12 cellular contexts compared by ENCODE assay signal in the genomic region with DNA sequence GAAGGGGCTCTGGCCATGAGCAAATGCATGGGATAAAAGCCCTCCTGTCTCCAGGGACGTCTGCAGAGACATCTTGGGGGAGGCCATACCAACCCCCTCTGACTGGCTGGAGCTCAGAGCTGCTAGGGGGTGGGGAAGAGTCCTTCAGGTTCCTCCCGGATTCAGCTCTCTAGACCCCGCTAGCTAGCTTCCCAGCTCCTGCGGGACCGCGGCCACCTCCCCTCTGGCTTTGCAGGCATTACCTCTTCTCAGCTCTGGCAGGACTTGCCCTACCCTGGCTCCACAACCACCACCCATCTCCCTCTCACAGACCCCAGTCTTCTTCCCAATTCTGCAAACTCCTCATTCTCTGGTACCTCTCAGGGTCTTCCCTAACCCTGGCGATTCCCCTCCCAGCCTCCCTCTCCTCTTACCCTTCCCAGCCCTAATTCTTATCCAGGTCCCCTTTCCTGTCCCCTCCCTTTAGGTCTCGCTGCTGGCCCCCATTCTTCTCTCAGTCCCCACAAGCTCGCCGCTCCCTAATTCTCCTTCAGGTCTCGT. TPM values are rescaled to one million over a fixed set of nuclear protein-coding genes. Genes with fewer than 3 reads are reported as not detected.
A peak's percentile ranks its signal among the peaks of the same experiment; 100 is the strongest.
DNase-seq lines count a peak whose midpoint lies in the region; ATAC-seq and TF ChIP-seq lines count a peak whose summit lies in the region.
"Had no signal": no experiment of that assay in that cellular context is flagged by ENCODE, and none has a peak within 500 bp of the region (broad histone marks: within the 10 kb centered on the region; RNA-seq: fewer than 3 reads in every experiment).

No MANE protein-coding gene starts in this region.

- CTCF ChIA-PET in CD4-positive, alpha-beta memory T cell (lab: Charles Lee; ENCODE audit: partially characterized antibody) = interaction anchor here (1.3 kb wide), 1 partner anchor 10 kb away, joined by 3 read pairs; no protein-coding TSS in a partner anchor

- peaks cover 43 to 63% of the 10 kb centered on the region in 2 donors for H3K27me3 Mint-ChIP-seq in CD4-positive, alpha-beta memory T cell

- H3K9ac ChIP-seq in endocrine pancreas (ENCODE audit: control insufficient read depth, insufficient read depth, low read length) = peak overlapping the region; percentile 27

- peak overlapping the region in 1 of 8 donors; percentile 24 for H3K4me3 Mint-ChIP-seq in CD4-positive, alpha-beta memory T cell
- H3K4me3 Mint-ChIP-seq: stimulated activated naive CD8-positive, alpha-beta T cell treated with anti-CD3 and anti-CD28 coated beads, Interleukin-15, Interleukin-2, amounts not matched to agents 100 ng/mL and 50 ng/mL, for 24 hours had no signal

- peaks cover 60% of the 10 kb centered on the region for H3K27me3 ChIP-seq in cardiac muscle cell
- H3K27me3 ChIP-seq in endocrine pancreas (ENCODE audit: control insufficient read depth, insufficient read depth, low read length) = no peaks in the 10 kb centered on the region
- H3K27me3 ChIP-seq in upper lobe of right lung = peaks cover 50% of the 10 kb centered on the region
- H3K27me3 ChIP-seq in CD4-positive, alpha-beta memory T cell (ENCODE audit: insufficient read depth, low read length) = peaks cover 34% of the 10 kb centered on the region

- ATAC-seq in Right ventricle myocardium inferior (no peak), mucosa of descending colon (peak; percentile 39), upper lobe of right lung (peak; percentile 7), HG03457 (IDR thresholded peaks at IDR 0.05; ENCODE audit: unreplicated experiment) (no peak)

- TF ChIP-seq CTCF in cardiac muscle cell (IDR thresholded peaks at IDR 0.05; ENCODE audit: low read depth, low read length) = no peak
- no peak for TF ChIP-seq CTCF in mucosa of descending colon (IDR thresholded peaks at IDR 0.05)
- TF ChIP-seq CTCF in upper lobe of right lung (IDR thresholded peaks at IDR 0.05) = no peak

- H3K4me1 ChIP-seq in cardiac muscle cell (ENCODE audit: low read depth) (no peaks in the 10 kb centered on the region), endocrine pancreas (ENCODE audit: control insufficient read depth, insufficient read depth, low read length) (peaks cover 3% of the 10 kb centered on the region), mucosa of descending colon (ENCODE audit: low read depth) (no peaks in the 10 kb centered on the region), upper lobe of right lung (no peaks in the 10 kb centered on the region)
- H3K4me1 ChIP-seq in CD4-positive, alpha-beta memory T cell (ENCODE audit: insufficient read depth, low read length) = no peaks in the 10 kb centered on the region

- POLR2A ChIA-PET in CD4-positive, alpha-beta memory T cell (lab: Charles Lee; ENCODE audit: partially characterized antibody) = no interaction called here

- peaks cover 0 to 7% (median 3%) of the 10 kb centered on the region in 8 donors for H3K9me3 Mint-ChIP-seq in CD4-positive, alpha-beta memory T cell
- H3K9me3 Mint-ChIP-seq: stimulated activated naive CD8-positive, alpha-beta T cell treated with anti-CD3 and anti-CD28 coated beads, Interleukin-15, Interleukin-2, amounts not matched to agents 100 ng/mL and 50 ng/mL, for 24 hours had no signal

- H3K27ac Mint-ChIP-seq in CD4-positive, alpha-beta memory T cell = peak overlapping the region in 1 of 7 donors; percentile 68
- H3K27ac Mint-ChIP-seq: stimulated activated naive CD8-positive, alpha-beta T cell treated with anti-CD3 and anti-CD28 coated beads, Interleukin-15, Interleukin-2, amounts not matched to agents 100 ng/mL and 50 ng/mL, for 24 hours had no signal

- no peaks in the 10 kb centered on the region for H3K4me1 Mint-ChIP-seq in CD4-positive, alpha-beta memory T cell

- intact Hi-C loops in Right ventricle myocardium inferior (cut with DNase I) = no loop called here
- intact Hi-C loops in mucosa of descending colon (cut with DNase I, micrococcal nuclease) = no loop called here
- intact Hi-C loops in upper lobe of right lung (cut with DNase I) = no loop called here
- intact Hi-C loops in CD4-positive, alpha-beta memory T cell (cut with micrococcal nuclease) = no loop called here

- no peaks in the 10 kb centered on the region for H3K36me3 Mint-ChIP-seq in CD4-positive, alpha-beta memory T cell

- no peak for DNase-seq in cardiac muscle cell (ENCODE audit: low read depth in 1 of 2, low spot score in 1 of 2)
- no peak for DNase-seq in Right ventricle myocardium inferior (ENCODE audit: missing footprints)
- DNase-seq in mucosa of descending colon = peak in 2 of 3 donors; percentile 34 to 43
- no peak for DNase-seq in upper lobe of right lung
- no peak for DNase-seq in CD4-positive, alpha-beta memory T cell
- DNase-seq in stimulated activated CD4-positive, alpha-beta T cell treated with anti-CD3 and anti-CD28 coated beads, Interleukin-15, amount 100 ng/mL, for 24 hours = no peak
- DNase-seq: activated naive CD4-positive, alpha-beta T cell; PC-9 had no signal

- H3K9me3 ChIP-seq in cardiac muscle cell (ENCODE audit: low read depth) (no peaks in the 10 kb centered on the region), endocrine pancreas (ENCODE audit: control insufficient read depth, low read length) (no peaks in the 10 kb centered on the region), mucosa of descending colon (no peaks in the 10 kb centered on the region), upper lobe of right lung (no peaks in the 10 kb centered on the region)
- H3K9me3 ChIP-seq in CD4-positive, alpha-beta memory T cell (ENCODE audit: control insufficient read depth in 1 of 2, low read length in 2 of 2) = no peaks in the 10 kb centered on the region

- H3K4me3 ChIP-seq in cardiac muscle cell (peak overlapping the region; percentile 39), endocrine pancreas (ENCODE audit: control insufficient read depth, insufficient read depth, low read length) (peak overlapping the region; percentile 53), mucosa of descending colon (no peak overlapping the region), upper lobe of right lung (no peak overlapping the region)
- H3K4me3 ChIP-seq in CD4-positive, alpha-beta memory T cell (ENCODE audit: low read length in 2 of 2) = no peak overlapping the region
- H3K4me3 ChIP-seq: PC-9 had no signal

- no peaks in the 10 kb centered on the region for H3K36me3 ChIP-seq in cardiac muscle cell
- H3K36me3 ChIP-seq in endocrine pancreas (ENCODE audit: control insufficient read depth, insufficient read depth, low read length) = no peaks in the 10 kb centered on the region
- no peaks in the 10 kb centered on the region for H3K36me3 ChIP-seq in mucosa of descending colon (ENCODE audit: low read depth)
- no peaks in the 10 kb centered on the region for H3K36me3 ChIP-seq in upper lobe of right lung
- H3K36me3 ChIP-seq in CD4-positive, alpha-beta memory T cell (ENCODE audit: insufficient read depth, low read length) = no peaks in the 10 kb centered on the region

- H3K27ac ChIP-seq in cardiac muscle cell (no peak overlapping the region), upper lobe of right lung (no peak overlapping the region)
- no peak overlapping the region for H3K27ac ChIP-seq in CD4-positive, alpha-beta memory T cell (ENCODE audit: low read depth, low read length)
- H3K27ac ChIP-seq: PC-9 had no signal

RNA-seq across cellular contexts. Expression of gene SYT13, which starts 0.8 kb away (rescaled TPM):
- total RNA-seq in cardiac muscle cell (1.6 and 1.9 TPM in 2 replicates), Right ventricle myocardium inferior (7.0 TPM), mucosa of descending colon (10 to 100 TPM in 2 of 3 donors, 1 to 10 TPM in 1; 7.5 to 28.6 (median 22.7) TPM), upper lobe of right lung (not detected)
- 0.09 and 0.16 TPM in 2 replicates for polyA plus RNA-seq in cardiac muscle cell
- not detected for total RNA-seq in CD4-positive, alpha-beta memory T cell
- not detected for polyA plus RNA-seq in CD4-positive, alpha-beta memory T cell
- total RNA-seq: NCI-H460, PC-9 had no signal

Comparison
In these comparisons a context has a peak if more than half of its experiments do, and no peak if none do; other contexts are left out.
1. DNase-seq: peak in mucosa of descending colon (2 of 3); none in cardiac muscle cell (0 of 2), Right ventricle myocardium inferior (single experiment), upper lobe of right lung (single experiment), CD4-positive, alpha-beta memory T cell (0 of 5) and stimulated activated CD4-positive, alpha-beta T cell treated with anti-CD3 and anti-CD28 coated beads, Interleukin-15, amount 100 ng/mL, for 24 hours (single experiment).
2. H3K4me3 ChIP-seq: peak in cardiac muscle cell (single experiment) and endocrine pancreas (single experiment); none in mucosa of descending colon (single experiment), upper lobe of right lung (single experiment) and CD4-positive, alpha-beta memory T cell (0 of 2).
3. ATAC-seq: peak in mucosa of descending colon (single experiment) and upper lobe of right lung (single experiment); none in Right ventricle myocardium inferior (single experiment) and HG03457 (single experiment).